In genomic region chr11:88337342-88338222, GRCh38 we compare ENCODE assay signal across 8 cellular contexts. TPM values are rescaled to one million over a fixed set of nuclear protein-coding genes. Genes with fewer than 3 reads are reported as not detected.
DNase-seq lines count a peak whose midpoint lies in the region; ATAC-seq lines count a peak whose summit lies in the region.

Gene CTSC (minus strand): TSS chr11:88337736. CDS start chr11:88337672, 64 bp downstream.

- peak within 1 kb of the TSS; percentile 89 for H3K27ac Mint-ChIP-seq in T-helper 1 cell treated with Interleukin-12 subunit alpha and Interleukin-12 subunit beta and Interleukin-4 antibody, amounts not matched to agents 30 μg/mL and 1 μg/mL, for 36 hours

- no peaks in the 10 kb centered on the region for H3K27me3 ChIP-seq in right cardiac atrium (ENCODE audit: control insufficient read depth, insufficient read depth)
- H3K27me3 ChIP-seq in aorta (ENCODE audit: control insufficient read depth in 1 of 2, insufficient read depth in 2 of 2, low read length in 1 of 2): no peaks in the 10 kb centered on the region

- WGBS in right cardiac atrium: under 1% methylated on average over 57 of the region's 57 CpGs
- WGBS in aorta, 2 donors: 0 to 1% methylated on average over 57 of the region's 57 CpGs

- intact Hi-C loops in right cardiac atrium (cut with DNase I): no loop called here
- intact Hi-C loops in aorta (cut with DNase I): loop anchor here in 1 of 2 donors (5.0 to 10.0 kb wide), 3 partner anchors 55 to 197 kb away; no protein-coding TSS in a partner anchor

- peak within 1 kb of the TSS; percentile 71 for H3K27ac ChIP-seq in right cardiac atrium (ENCODE audit: low read length)
- no peak within 1 kb of the TSS for H3K27ac ChIP-seq in aorta (ENCODE audit: low read depth in 1 of 2, low read length in 2 of 2)

- no peaks in the 10 kb centered on the region for H3K27me3 Mint-ChIP-seq in T-helper 1 cell treated with Interleukin-12 subunit alpha and Interleukin-12 subunit beta and Interleukin-4 antibody, amounts not matched to agents 30 μg/mL and 1 μg/mL, for 36 hours (ENCODE audit: low read depth)

- H3K9me3 ChIP-seq in right cardiac atrium (ENCODE audit: control insufficient read depth, low read length): no peaks in the 10 kb centered on the region
- no peaks in the 10 kb centered on the region for H3K9me3 ChIP-seq in aorta (ENCODE audit: control insufficient read depth, low read length)

- no peaks in the 10 kb centered on the region for H3K36me3 ChIP-seq in aorta (ENCODE audit: control insufficient read depth in 1 of 2, insufficient read depth in 2 of 2, low read length in 1 of 2)

- peak within 1 kb of the TSS; percentile 92 for H3K4me3 Mint-ChIP-seq in T-helper 1 cell treated with Interleukin-12 subunit alpha and Interleukin-12 subunit beta and Interleukin-4 antibody, amounts not matched to agents 30 μg/mL and 1 μg/mL, for 36 hours

- H3K36me3 Mint-ChIP-seq in T-helper 1 cell treated with Interleukin-12 subunit alpha and Interleukin-12 subunit beta and Interleukin-4 antibody, amounts not matched to agents 30 μg/mL and 1 μg/mL, for 36 hours (ENCODE audit: low read depth): peaks cover 27% of the 10 kb centered on the region

- no peaks in the 10 kb centered on the region for H3K9me3 Mint-ChIP-seq in T-helper 1 cell treated with Interleukin-12 subunit alpha and Interleukin-12 subunit beta and Interleukin-4 antibody, amounts not matched to agents 30 μg/mL and 1 μg/mL, for 36 hours

- ATAC-seq in GM18498 (IDR thresholded peaks at IDR 0.05; ENCODE audit: unreplicated experiment) (peak; percentile 91), HG02798 (IDR thresholded peaks at IDR 0.05; ENCODE audit: poor library complexity, unreplicated experiment) (peak; percentile 92), right cardiac atrium (peak; percentile 99), aorta (ENCODE audit: low FRiP score) (peak; percentile 96)

- peak; percentile 54 for DNase-seq in NCI-H146 (lab: John Stamatoyannopoulos, UW)
- peak; percentile 67 for DNase-seq in amniotic stem cell (lab: John Stamatoyannopoulos, UW)
- DNase-seq in right cardiac atrium: peak; percentile 96 to 98 (median 97)
- peak; percentile 78 for DNase-seq in renal cortical epithelial cell (ENCODE audit: low read depth)
- DNase-seq in aorta: peak; percentile 97 to 98

- H3K4me1 ChIP-seq in right cardiac atrium (ENCODE audit: control insufficient read depth, insufficient read depth, low read length) (peaks cover 4% of the 10 kb centered on the region), aorta (ENCODE audit: control insufficient read depth in 1 of 2, insufficient read depth in 2 of 2, low read length in 2 of 2) (peaks cover 0 to 2% of the 10 kb centered on the region in 2 donors)

- H3K4me3 ChIP-seq in right cardiac atrium (ENCODE audit: low read length) (peak within 1 kb of the TSS; percentile 73), aorta (ENCODE audit: low read length in 2 of 2) (peak within 1 kb of the TSS; percentile 28 to 43)

- H3K4me1 Mint-ChIP-seq in T-helper 1 cell treated with Interleukin-12 subunit alpha and Interleukin-12 subunit beta and Interleukin-4 antibody, amounts not matched to agents 30 μg/mL and 1 μg/mL, for 36 hours (ENCODE audit: low read depth): peaks cover 46% of the 10 kb centered on the region

RNA-seq across cellular contexts. Expression of gene CTSC, which starts in this region (rescaled TPM):
- total RNA-seq in right cardiac atrium (10 to 100 TPM; 22.5 to 39.3 (median 28.8) TPM), renal cortical epithelial cell (161 and 264 TPM in 2 replicates), aorta (100 to 1,000 TPM; 106 to 176 TPM)
- polyA plus RNA-seq in right cardiac atrium (17.7 TPM), aorta (10 to 100 TPM; 22.7 to 48.0 TPM)
